Comparison of ENCODE assay signal across 23 cellular contexts in genomic region chr18:32588191-32588590, GRCh38.
"Had no signal": no experiment of that assay in that cellular context is flagged by ENCODE, and none has a peak within 500 bp of the region (broad histone marks: within the 10 kb centered on the region; RNA-seq: fewer than 3 reads in every experiment).

No MANE protein-coding gene starts in this region.

- H3K4me3 ChIP-seq: colonic mucosa, coronary artery, dorsolateral prefrontal cortex, esophagus muscularis mucosa, esophagus squamous epithelium, gastrocnemius medialis, gastroesophageal sphincter, heart left ventricle, heart right ventricle had no signal

- DNase-seq: colonic mucosa; cortex of kidney; dermis blood vessel endothelial cell; dorsolateral prefrontal cortex; effector CD4-positive, alpha-beta T cell; effector CD8-positive, alpha-beta T cell; effector memory CD4-positive, alpha-beta T cell; effector memory CD8-positive, alpha-beta T cell; endodermal cell; erythroblast; esophagus squamous epithelium; foreskin fibroblast; foreskin keratinocyte; foreskin melanocyte; gastrocnemius medialis; glutamatergic neuron; head of caudate nucleus; heart left ventricle; heart right ventricle had no signal

- H3K27ac ChIP-seq: colonic mucosa, coronary artery, dorsolateral prefrontal cortex, epithelial cell of prostate, esophagus muscularis mucosa, esophagus squamous epithelium, foreskin keratinocyte, gastrocnemius medialis, gastroesophageal sphincter, heart left ventricle, heart right ventricle had no signal

- H3K4me1 ChIP-seq: colonic mucosa, esophagus muscularis mucosa, esophagus squamous epithelium, foreskin keratinocyte, gastrocnemius medialis, gastroesophageal sphincter, heart left ventricle, heart right ventricle had no signal

- H3K9me3 ChIP-seq: colonic mucosa, esophagus muscularis mucosa, esophagus squamous epithelium, gastrocnemius medialis, gastroesophageal sphincter had no signal

- H3K27me3 ChIP-seq: colonic mucosa, dorsolateral prefrontal cortex, esophagus muscularis mucosa, esophagus squamous epithelium, foreskin keratinocyte, gastrocnemius medialis, gastroesophageal sphincter, heart left ventricle had no signal

- H3K36me3 ChIP-seq: colonic mucosa, esophagus muscularis mucosa, esophagus squamous epithelium, gastrocnemius medialis, gastroesophageal sphincter, heart left ventricle, heart right ventricle had no signal
